In genomic region chr16:30335598-30336474, GRCh38 we compare ENCODE assay signal across 9 cellular contexts. TPM values are rescaled to one million over a fixed set of nuclear protein-coding genes. Genes with fewer than 3 reads are reported as not detected.
DNase-seq lines count a peak whose midpoint lies in the region; ATAC-seq lines count a peak whose summit lies in the region.
"Had no signal": no experiment of that assay in that cellular context is flagged by ENCODE, and none has a peak within 500 bp of the region (broad histone marks: within the 10 kb centered on the region; RNA-seq: fewer than 3 reads in every experiment).

No MANE protein-coding gene starts in this region.

- H3K9me3 Mint-ChIP-seq in activated T-helper 17 cell treated with anti-CD3 and anti-CD28 coated beads, Interleukin-2, amount 50 U/mL, for 72 hours, result no peaks in the 10 kb centered on the region

- peak overlapping the region; percentile 81 for H3K4me3 ChIP-seq in ACC112 (ENCODE audit: low read depth, low read length)
- peak overlapping the region; percentile 61 to 68 (median 67) for H3K4me3 ChIP-seq in skeletal muscle tissue (ENCODE audit: low read length in 3 of 3)

- peak overlapping the region; percentile 85 for H3K27ac Mint-ChIP-seq in activated T-helper 17 cell treated with anti-CD3 and anti-CD28 coated beads, Interleukin-2, amount 50 U/mL, for 72 hours

- H3K4me1 Mint-ChIP-seq in activated T-helper 17 cell treated with anti-CD3 and anti-CD28 coated beads, Interleukin-2, amount 50 U/mL, for 72 hours, result peaks cover 5% of the 10 kb centered on the region

- intact Hi-C loops in left ventricle myocardium superior (cut with micrococcal nuclease), result no loop called here

- H3K4me1 ChIP-seq in ACC112 (ENCODE audit: control insufficient read depth, insufficient read depth, low read length, unreplicated experiment) (peaks cover 4% of the 10 kb centered on the region), skeletal muscle tissue (ENCODE audit: control insufficient read depth in 3 of 3, insufficient read depth in 3 of 3, low read length in 3 of 3) (peaks cover 4 to 12% (median 9%) of the 10 kb centered on the region in 3 donors)

- peak overlapping the region; percentile 21 for H2AFZ ChIP-seq in ACC112 (ENCODE audit: low read length, unreplicated experiment)

- H3K36me3 ChIP-seq in ACC112 (ENCODE audit: insufficient read depth, low read length) (no peaks in the 10 kb centered on the region), skeletal muscle tissue (ENCODE audit: control insufficient read depth in 3 of 3, insufficient read depth in 3 of 3, low read length in 3 of 3) (no peaks in the 10 kb centered on the region)

- no peaks in the 10 kb centered on the region for H3K27me3 Mint-ChIP-seq in activated T-helper 17 cell treated with anti-CD3 and anti-CD28 coated beads, Interleukin-2, amount 50 U/mL, for 72 hours

- peak; percentile 25 for ATAC-seq in GM18873 (IDR thresholded peaks at IDR 0.05; ENCODE audit: low FRiP score, unreplicated experiment)
- ATAC-seq in HG03571 (IDR thresholded peaks at IDR 0.05; ENCODE audit: unreplicated experiment), result peak; percentile 22
- ATAC-seq in activated T-helper 17 cell treated with anti-CD3 and anti-CD28 coated beads, Interleukin-2, amount 50 U/mL, for 72 hours (replicated peaks), result peak; percentile 36
- peak; percentile 11 for ATAC-seq in left ventricle myocardium superior

- DNase-seq in left ventricle myocardium superior, result no peak
- no peak for DNase-seq in NCI-H1930 (lab: John Stamatoyannopoulos, UW)
- DNase-seq in stimulated activated CD8-positive, alpha-beta memory T cell treated with anti-CD3 and anti-CD28 coated beads, Interleukin-4, amount 100 ng/mL, for 48 hours, result no peak

- no peaks in the 10 kb centered on the region for H3K27me3 ChIP-seq in ACC112 (ENCODE audit: insufficient read depth, low read length)
- H3K27me3 ChIP-seq in skeletal muscle tissue (ENCODE audit: control insufficient read depth in 3 of 3, insufficient read depth in 3 of 3, low read length in 3 of 3), result no peaks in the 10 kb centered on the region

- peak overlapping the region; percentile 66 to 86 (median 79) for H3K9ac ChIP-seq in skeletal muscle tissue (ENCODE audit: low read depth in 1 of 3, low read length in 3 of 3)

- H3K4me3 Mint-ChIP-seq in activated T-helper 17 cell treated with anti-CD3 and anti-CD28 coated beads, Interleukin-2, amount 50 U/mL, for 72 hours, result peak overlapping the region; percentile 99

- H3K36me3 Mint-ChIP-seq in activated T-helper 17 cell treated with anti-CD3 and anti-CD28 coated beads, Interleukin-2, amount 50 U/mL, for 72 hours (ENCODE audit: low read depth), result no peaks in the 10 kb centered on the region

- no peaks in the 10 kb centered on the region for H3K9me3 ChIP-seq in skeletal muscle tissue (ENCODE audit: control insufficient read depth in 3 of 3, low read length in 3 of 3)

- H3K79me2 ChIP-seq in ACC112 (ENCODE audit: control insufficient read depth, insufficient read depth, low read length, unreplicated experiment), result peaks cover 8% of the 10 kb centered on the region

- H3K27ac ChIP-seq in ACC112 (ENCODE audit: low read depth, low read length), result peak overlapping the region; percentile 81
- H3K27ac ChIP-seq in skeletal muscle tissue (ENCODE audit: low read depth, low read length), result peak overlapping the region; percentile 86

RNA-seq across cellular contexts. Expression of gene CD2BP2, which starts 19.3 kb away (rescaled TPM):
- 10 to 100 TPM; 51.0 to 69.9 TPM for total RNA-seq in activated T-helper 17 cell treated with anti-CD3 and anti-CD28 coated beads, Interleukin-2, amount 50 U/mL, for 72 hours
- 29.3 TPM for total RNA-seq in left ventricle myocardium superior
- 24.5 TPM for total RNA-seq in skeletal muscle tissue

RNA-seq across cellular contexts. Expression of gene TBC1D10B, which starts 34.5 kb away (rescaled TPM):
- 10 to 100 TPM; 49.7 to 64.2 TPM for total RNA-seq in activated T-helper 17 cell treated with anti-CD3 and anti-CD28 coated beads, Interleukin-2, amount 50 U/mL, for 72 hours
- total RNA-seq in left ventricle myocardium superior, result 26.4 TPM
- 24.5 TPM for total RNA-seq in skeletal muscle tissue

RNA-seq across cellular contexts. Expression of gene MYL11, which starts 38.8 kb away (rescaled TPM):
- 1 to 10 TPM in 1 of 2 donors, not detected in 1; 1.6 TPM for total RNA-seq in activated T-helper 17 cell treated with anti-CD3 and anti-CD28 coated beads, Interleukin-2, amount 50 U/mL, for 72 hours
- total RNA-seq in left ventricle myocardium superior (not detected), skeletal muscle tissue (12,119 TPM)
- total RNA-seq: pulmonary artery endothelial cell had no signal

RNA-seq across cellular contexts. Expression of gene SEPTIN1, which starts 46.5 kb away (rescaled TPM):
- 100 to 1,000 TPM; 198 to 216 TPM for total RNA-seq in activated T-helper 17 cell treated with anti-CD3 and anti-CD28 coated beads, Interleukin-2, amount 50 U/mL, for 72 hours
- total RNA-seq in left ventricle myocardium superior (2.5 TPM), skeletal muscle tissue (0.52 TPM)

RNA-seq across cellular contexts. Expression of gene ZNF48, which starts 59.4 kb away (rescaled TPM):
- total RNA-seq in activated T-helper 17 cell treated with anti-CD3 and anti-CD28 coated beads, Interleukin-2, amount 50 U/mL, for 72 hours, result 10 to 100 TPM; 10.2 to 10.5 TPM
- total RNA-seq in left ventricle myocardium superior, result 5.2 TPM
- total RNA-seq in skeletal muscle tissue, result 6.3 TPM

Comparison
In these comparisons a context has a peak if more than half of its experiments do, and no peak if none do; other contexts are left out.
1. RNA of gene MYL11, which starts 38.8 kb away (total RNA-seq): 12,119 TPM in skeletal muscle tissue (single experiment); 1.6 TPM in activated T-helper 17 cell treated with anti-CD3 and anti-CD28 coated beads, Interleukin-2, amount 50 U/mL, for 72 hours and not detected in left ventricle myocardium superior (single experiment); every median in the first group is over 1,000 times any median in the second.
2. Peak in every context shown above with its lines, with median percentiles within 50 percentile points of each other: ATAC-seq.